Comparison of ENCODE assay signal across 18 cellular contexts in the genomic region with DNA sequence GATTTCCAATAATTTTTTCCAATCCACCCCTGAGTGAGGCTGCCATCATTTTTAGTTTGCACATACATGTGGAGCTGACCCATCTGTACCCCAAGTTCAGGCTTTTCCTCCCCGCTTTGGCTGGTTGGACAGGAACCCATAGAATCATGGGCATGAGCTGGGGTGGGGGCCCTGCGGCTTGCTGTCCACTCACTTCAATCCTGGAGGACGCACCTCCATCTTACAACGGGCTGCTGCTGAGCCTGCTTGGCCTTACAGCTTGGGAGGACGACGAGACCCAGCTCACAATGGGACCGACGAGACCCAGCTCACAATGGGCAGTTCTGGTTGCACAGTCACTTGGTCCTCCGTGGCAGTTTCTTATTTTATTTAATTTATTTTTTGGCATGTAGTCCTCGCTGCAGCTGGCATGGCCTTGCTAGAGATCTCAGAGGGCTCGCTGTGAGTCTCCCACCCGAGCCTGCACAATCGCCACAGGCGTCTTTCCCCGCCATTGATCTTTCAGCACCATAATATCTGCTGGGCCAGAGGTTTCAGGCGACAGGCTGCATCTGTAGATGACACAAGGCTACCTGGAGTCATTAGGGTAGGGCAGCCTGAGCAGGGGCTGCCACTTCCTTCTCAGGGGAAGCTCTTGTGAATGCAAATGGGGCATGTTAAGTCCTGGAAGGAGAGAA. TPM values are rescaled to one million over a fixed set of nuclear protein-coding genes. Genes with fewer than 3 reads are reported as not detected.
DNase-seq lines count a peak whose midpoint lies in the region; ATAC-seq, FAIRE-seq and TF ChIP-seq lines count a peak whose summit lies in the region.
"Had no signal": no experiment of that assay in that cellular context is flagged by ENCODE, and none has a peak within 500 bp of the region (broad histone marks: within the 10 kb centered on the region; RNA-seq: fewer than 3 reads in every experiment).

No MANE protein-coding gene starts in this region.

- DNase-seq in activated CD8-positive, alpha-beta memory T cell treated with anti-CD3 and anti-CD28 coated beads for 24 hours: peak; percentile 43
- DNase-seq in activated CD8-positive, alpha-beta memory T cell treated with anti-CD3 and anti-CD28 coated beads, Interleukin-2, amount 50 U/mL, for 4 hours: no peak
- DNase-seq in esophagus muscularis mucosa (ENCODE audit: extremely low spot score) (peak; percentile 78), sigmoid colon (peak; percentile 26), AG08395 (ENCODE audit: low spot score) (no peak), kidney (no peak)
- DNase-seq: HFFc6, MM.1S, NCI-H1092 treated with DMSO at 0.1 percent for 48 hours, NCI-H2081 treated with DMSO at 0.1 percent for 48 hours, NCI-H524 treated with DMSO at 0.1 percent for 48 hours, SK-N-SH had no signal

- CTCF ChIA-PET in HEK293 (lab: Yijun Ruan, JAX): interaction anchor here (0.6 to 12.4 kb wide), 19 partner anchors 8 to 647 kb away, joined by 3 to 184 read pairs (median 6); no protein-coding TSS in a partner anchor

- H3K9me3 ChIP-seq in HEK293 (ENCODE audit: control insufficient read depth, insufficient read depth, low read depth, low read length): no peaks in the 10 kb centered on the region
- no peaks in the 10 kb centered on the region for H3K9me3 ChIP-seq in esophagus muscularis mucosa
- H3K9me3 ChIP-seq in sigmoid colon: no peaks in the 10 kb centered on the region
- H3K9me3 ChIP-seq in kidney (ENCODE audit: control insufficient read depth in 1 of 2, low read length in 2 of 2): no peaks in the 10 kb centered on the region
- H3K9me3 ChIP-seq: BLaER1 treated with 17β-estradiol and CSF1 and Interleukin-3, amounts not matched to agents 10 nM and 100 nM; SK-N-SH had no signal

- peaks cover 0 to 61% (median 7%) of the 10 kb centered on the region in 4 donors for H3K27me3 ChIP-seq in esophagus muscularis mucosa
- H3K27me3 ChIP-seq in sigmoid colon: peaks cover 0 to 49% (median 22%) of the 10 kb centered on the region in 3 donors

- no peak for TF ChIP-seq EP300 in esophagus muscularis mucosa (IDR thresholded peaks at IDR 0.05)
- no peak for TF ChIP-seq EP300 in sigmoid colon (IDR thresholded peaks at IDR 0.05)

- H3K4me1 ChIP-seq in HEK293 (ENCODE audit: control insufficient read depth, insufficient read depth, low read length) (no peaks in the 10 kb centered on the region), esophagus muscularis mucosa (peaks cover 4 to 9% (median 7%) of the 10 kb centered on the region in 4 donors), sigmoid colon (peaks cover 0 to 7% (median 3%) of the 10 kb centered on the region in 4 donors), kidney (ENCODE audit: control insufficient read depth in 1 of 2, insufficient read depth in 1 of 2, low read depth in 1 of 2, low read length in 2 of 2) (peaks cover 0 to 2% of the 10 kb centered on the region in 2 donors)

- intact Hi-C loops in esophagus muscularis mucosa (cut with DNase I): loop anchor here (10.0 kb wide), 1 partner anchor 167 kb away; the partner anchor contains the start of gene THPO
- intact Hi-C loops in sigmoid colon (cut with DNase I): loop anchor here (5.0 kb wide), 2 partner anchors 125 to 170 kb away; no protein-coding TSS in a partner anchor
- intact Hi-C loops in kidney (cut with DNase I): loop anchor here (10.0 kb wide), 1 partner anchor 167 kb away; the partner anchor contains the start of gene THPO

- H3K27ac ChIP-seq in HEK293 (ENCODE audit: extremely low read depth, low read depth, low read length): no peak overlapping the region
- H3K27ac ChIP-seq in esophagus muscularis mucosa (replicated peaks in 1 of 4): no peak overlapping the region
- no peak overlapping the region for H3K27ac ChIP-seq in sigmoid colon
- H3K27ac ChIP-seq in kidney (ENCODE audit: low read depth in 2 of 2, low read length in 2 of 2): no peak overlapping the region
- H3K27ac ChIP-seq: BLaER1 treated with 17β-estradiol and CSF1 and Interleukin-3, amounts not matched to agents 10 nM and 100 nM had no signal

- TF ChIP-seq POLR2A in esophagus muscularis mucosa (IDR thresholded peaks at IDR 0.05; ENCODE audit: low read depth) (no peak), sigmoid colon (IDR thresholded peaks at IDR 0.05) (no peak)

- no peak for ATAC-seq in GM19023 (IDR thresholded peaks at IDR 0.05; ENCODE audit: unreplicated experiment)

- H3K36me3 ChIP-seq in HEK293 (ENCODE audit: control insufficient read depth in 2 of 2, insufficient read depth in 1 of 2, low read length in 2 of 2) (no peaks in the 10 kb centered on the region), esophagus muscularis mucosa (no peaks in the 10 kb centered on the region), sigmoid colon (no peaks in the 10 kb centered on the region), kidney (ENCODE audit: control insufficient read depth in 1 of 2, insufficient read depth in 2 of 2, low read length in 2 of 2) (no peaks in the 10 kb centered on the region)
- H3K36me3 ChIP-seq: BLaER1 treated with 17β-estradiol and CSF1 and Interleukin-3, amounts not matched to agents 10 nM and 100 nM had no signal

- no peak for FAIRE-seq in kidney (lab: Jason Lieb, UNC)
- FAIRE-seq: A204.1, RCC 7860 had no signal

- TF ChIP-seq CTCF in HEK293 (tag by site-specific recombination; IDR thresholded peaks at IDR 0.05): no peak
- no peak for TF ChIP-seq CTCF in esophagus muscularis mucosa (IDR thresholded peaks at IDR 0.05)
- no peak for TF ChIP-seq CTCF in sigmoid colon (IDR thresholded peaks at IDR 0.05)
- no peak for TF ChIP-seq CTCF in kidney (IDR thresholded peaks at IDR 0.05; ENCODE audit: borderline replicate concordance, extremely low read depth, insufficient read depth)

- H3K4me3 ChIP-seq in HEK293 (ENCODE audit: low read depth, low read length) (no peak overlapping the region), esophagus muscularis mucosa (no peak overlapping the region), sigmoid colon (no peak overlapping the region), kidney (ENCODE audit: low read length in 2 of 2) (no peak overlapping the region)
- H3K4me3 ChIP-seq: BLaER1 treated with 17β-estradiol and CSF1 and Interleukin-3, amounts not matched to agents 10 nM and 100 nM had no signal

- WGBS in esophagus muscularis mucosa: 84% methylated on average over 13 of the region's 16 CpGs
- WGBS in sigmoid colon, 2 donors: 82 to 88% methylated on average over 16 of the region's 16 CpGs

- POLR2A ChIA-PET in HEK293 (lab: Yijun Ruan, JAX): no interaction called here

- H3K9ac ChIP-seq in kidney (ENCODE audit: low read length in 2 of 2): no peak overlapping the region
- H3K9ac ChIP-seq: BLaER1 treated with 17β-estradiol and CSF1 and Interleukin-3, amounts not matched to agents 10 nM and 100 nM; SK-N-SH had no signal

TF ChIP-seq in HEK293, 187 proteins besides CTCF, POLR2A, EP300 and RAD21:
- TF ChIP-seq ZNF146 (tag by site-specific recombination; IDR thresholded peaks at IDR 0.05): no peak
- TF ChIP-seq IKZF3 (tag by site-specific recombination; IDR thresholded peaks at IDR 0.05): 0 out of 2 replicates have a peak, but pooled peaks have one; percentile 13
- no peak for TF ChIP-seq SALL2 (tag by site-specific recombination; IDR thresholded peaks at IDR 0.05; ENCODE audit: borderline replicate concordance)
- TF ChIP-seq ZSCAN30 (tag by site-specific recombination; IDR thresholded peaks at IDR 0.05): no peak

RNA-seq across cellular contexts. Expression of gene EPHB3, which starts 19.6 kb away (rescaled TPM):
- total RNA-seq in esophagus muscularis mucosa (1 to 10 TPM; 1.5 to 6.1 (median 3.5) TPM), sigmoid colon (1 to 10 TPM; 1.8 to 2.8 (median 2.2) TPM), kidney (1.4 TPM)
- polyA plus RNA-seq in sigmoid colon (10 to 100 TPM in 1 of 3 donors, 1 to 10 TPM in 2; 1.6 to 20.2 (median 1.8) TPM), kidney (ENCODE audit: insufficient read depth, low read depth, low replicate concordance) (3.8 TPM)
- polyA plus RNA-seq: IgD-negative memory B cell had no signal

Comparison
In these comparisons a context has a peak if more than half of its experiments do, and no peak if none do; other contexts are left out.
1. DNase-seq: peak in activated CD8-positive, alpha-beta memory T cell treated with anti-CD3 and anti-CD28 coated beads for 24 hours (single experiment), esophagus muscularis mucosa (single experiment) and sigmoid colon (single experiment); none in activated CD8-positive, alpha-beta memory T cell treated with anti-CD3 and anti-CD28 coated beads, Interleukin-2, amount 50 U/mL, for 4 hours (single experiment), AG08395 (single experiment) and kidney (single experiment).